1 cellular context compared by ENCODE assay signal in the genomic region with DNA sequence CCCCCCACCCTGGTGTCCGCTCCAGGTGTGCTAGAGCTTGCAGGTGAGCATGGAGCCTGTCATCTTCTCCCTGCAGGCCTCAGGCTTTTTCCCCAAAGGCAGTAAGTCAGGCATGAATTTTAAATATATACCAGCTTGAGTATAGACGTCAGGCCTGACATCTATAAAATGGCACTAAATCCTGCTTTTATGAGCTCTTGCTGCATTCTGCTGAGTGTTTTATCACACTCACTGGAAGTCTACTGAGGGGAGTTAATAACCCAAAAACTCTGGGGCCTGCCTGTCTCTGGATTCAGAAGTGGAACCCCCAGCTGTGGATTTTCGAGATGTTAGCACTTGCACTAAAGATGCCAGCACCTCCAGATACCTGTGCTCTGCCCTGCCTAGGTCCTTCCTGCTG.
TF ChIP-seq lines count a peak whose summit lies in the region.

No MANE protein-coding gene starts in this region.

TF ChIP-seq in HEK293, 187 proteins besides CTCF, POLR2A, EP300 and RAD21 (continued from another document):
- TF ChIP-seq, protein P1, sequence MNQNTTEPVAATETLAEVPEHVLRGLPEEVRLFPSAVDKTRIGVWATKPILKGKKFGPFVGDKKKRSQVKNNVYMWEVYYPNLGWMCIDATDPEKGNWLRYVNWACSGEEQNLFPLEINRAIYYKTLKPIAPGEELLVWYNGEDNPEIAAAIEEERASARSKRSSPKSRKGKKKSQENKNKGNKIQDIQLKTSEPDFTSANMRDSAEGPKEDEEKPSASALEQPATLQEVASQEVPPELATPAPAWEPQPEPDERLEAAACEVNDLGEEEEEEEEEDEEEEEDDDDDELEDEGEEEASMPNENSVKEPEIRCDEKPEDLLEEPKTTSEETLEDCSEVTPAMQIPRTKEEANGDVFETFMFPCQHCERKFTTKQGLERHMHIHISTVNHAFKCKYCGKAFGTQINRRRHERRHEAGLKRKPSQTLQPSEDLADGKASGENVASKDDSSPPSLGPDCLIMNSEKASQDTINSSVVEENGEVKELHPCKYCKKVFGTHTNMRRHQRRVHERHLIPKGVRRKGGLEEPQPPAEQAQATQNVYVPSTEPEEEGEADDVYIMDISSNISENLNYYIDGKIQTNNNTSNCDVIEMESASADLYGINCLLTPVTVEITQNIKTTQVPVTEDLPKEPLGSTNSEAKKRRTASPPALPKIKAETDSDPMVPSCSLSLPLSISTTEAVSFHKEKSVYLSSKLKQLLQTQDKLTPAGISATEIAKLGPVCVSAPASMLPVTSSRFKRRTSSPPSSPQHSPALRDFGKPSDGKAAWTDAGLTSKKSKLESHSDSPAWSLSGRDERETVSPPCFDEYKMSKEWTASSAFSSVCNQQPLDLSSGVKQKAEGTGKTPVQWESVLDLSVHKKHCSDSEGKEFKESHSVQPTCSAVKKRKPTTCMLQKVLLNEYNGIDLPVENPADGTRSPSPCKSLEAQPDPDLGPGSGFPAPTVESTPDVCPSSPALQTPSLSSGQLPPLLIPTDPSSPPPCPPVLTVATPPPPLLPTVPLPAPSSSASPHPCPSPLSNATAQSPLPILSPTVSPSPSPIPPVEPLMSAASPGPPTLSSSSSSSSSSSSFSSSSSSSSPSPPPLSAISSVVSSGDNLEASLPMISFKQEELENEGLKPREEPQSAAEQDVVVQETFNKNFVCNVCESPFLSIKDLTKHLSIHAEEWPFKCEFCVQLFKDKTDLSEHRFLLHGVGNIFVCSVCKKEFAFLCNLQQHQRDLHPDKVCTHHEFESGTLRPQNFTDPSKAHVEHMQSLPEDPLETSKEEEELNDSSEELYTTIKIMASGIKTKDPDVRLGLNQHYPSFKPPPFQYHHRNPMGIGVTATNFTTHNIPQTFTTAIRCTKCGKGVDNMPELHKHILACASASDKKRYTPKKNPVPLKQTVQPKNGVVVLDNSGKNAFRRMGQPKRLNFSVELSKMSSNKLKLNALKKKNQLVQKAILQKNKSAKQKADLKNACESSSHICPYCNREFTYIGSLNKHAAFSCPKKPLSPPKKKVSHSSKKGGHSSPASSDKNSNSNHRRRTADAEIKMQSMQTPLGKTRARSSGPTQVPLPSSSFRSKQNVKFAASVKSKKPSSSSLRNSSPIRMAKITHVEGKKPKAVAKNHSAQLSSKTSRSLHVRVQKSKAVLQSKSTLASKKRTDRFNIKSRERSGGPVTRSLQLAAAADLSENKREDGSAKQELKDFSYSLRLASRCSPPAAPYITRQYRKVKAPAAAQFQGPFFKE (tag by site-specific recombination; IDR thresholded peaks at IDR 0.05; ENCODE audit: borderline replicate concordance), result no peak
- TF ChIP-seq SP7 (tag by site-specific recombination; IDR thresholded peaks at IDR 0.05), result no peak
- no peak for TF ChIP-seq ZNF174 (tag by site-specific recombination; IDR thresholded peaks at IDR 0.05)
- TF ChIP-seq ZNF664 (tag by site-specific recombination; IDR thresholded peaks at IDR 0.05), result no peak
- TF ChIP-seq, protein P2, sequence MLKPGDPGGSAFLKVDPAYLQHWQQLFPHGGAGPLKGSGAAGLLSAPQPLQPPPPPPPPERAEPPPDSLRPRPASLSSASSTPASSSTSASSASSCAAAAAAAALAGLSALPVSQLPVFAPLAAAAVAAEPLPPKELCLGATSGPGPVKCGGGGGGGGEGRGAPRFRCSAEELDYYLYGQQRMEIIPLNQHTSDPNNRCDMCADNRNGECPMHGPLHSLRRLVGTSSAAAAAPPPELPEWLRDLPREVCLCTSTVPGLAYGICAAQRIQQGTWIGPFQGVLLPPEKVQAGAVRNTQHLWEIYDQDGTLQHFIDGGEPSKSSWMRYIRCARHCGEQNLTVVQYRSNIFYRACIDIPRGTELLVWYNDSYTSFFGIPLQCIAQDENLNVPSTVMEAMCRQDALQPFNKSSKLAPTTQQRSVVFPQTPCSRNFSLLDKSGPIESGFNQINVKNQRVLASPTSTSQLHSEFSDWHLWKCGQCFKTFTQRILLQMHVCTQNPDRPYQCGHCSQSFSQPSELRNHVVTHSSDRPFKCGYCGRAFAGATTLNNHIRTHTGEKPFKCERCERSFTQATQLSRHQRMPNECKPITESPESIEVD (tag by site-specific recombination; IDR thresholded peaks at IDR 0.05), result peak; percentile 74
- TF ChIP-seq ZNF223 (tag by site-specific recombination; IDR thresholded peaks at IDR 0.05), result no peak
- no peak for TF ChIP-seq ZNF600 (tag by site-specific recombination; IDR thresholded peaks at IDR 0.05)
- no peak for TF ChIP-seq ZNF214 (tag by site-specific recombination; IDR thresholded peaks at IDR 0.05; ENCODE audit: borderline replicate concordance)
- TF ChIP-seq ZNF404 (tag by site-specific recombination; IDR thresholded peaks at IDR 0.05), result no peak
